In genomic region chr2:150787353-150788098, GRCh38 we compare ENCODE assay signal across 23 cellular contexts.
"Had no signal": no experiment of that assay in that cellular context is flagged by ENCODE, and none has a peak within 500 bp of the region (broad histone marks: within the 10 kb centered on the region; RNA-seq: fewer than 3 reads in every experiment).

No MANE protein-coding gene starts in this region.

- DNase-seq: activated B cell treated with CpG ODN at 0.5 μM for 24 hours; activated CD4-positive, alpha-beta memory T cell treated with anti-CD3 and anti-CD28 coated beads, Interleukin-2, amount 10 ng/mL, durations not matched to agents 7 days and 5 days; activated CD4-positive, alpha-beta T cell treated with anti-CD3 and anti-CD28 coated beads for 48 hours; activated CD8-positive, alpha-beta memory T cell treated with anti-CD3 and anti-CD28 coated beads, Interleukin-2, amount 10 ng/mL, durations not matched to agents 7 days and 5 days; activated naive CD4-positive, alpha-beta T cell; activated naive CD8-positive, alpha-beta T cell treated with anti-CD3 and anti-CD28 coated beads, Interleukin-2, amount 10 ng/mL, durations not matched to agents 7 days and 5 days; amygdala; body of pancreas; central memory CD4-positive, alpha-beta T cell; dorsolateral prefrontal cortex; head of caudate nucleus; midbrain; nucleus accumbens; posterior cingulate gyrus; stimulated activated CD4-positive, alpha-beta T cell treated with anti-CD3 and anti-CD28 coated beads, Interleukin-2, amount 100 ng/mL, for 24 hours; stimulated activated naive CD4-positive, alpha-beta T cell treated with Interleukin-2 at 50 U/mL for 16 hours; T-helper 1 cell; T-helper 9 cell; trophoblast cell had no signal

- H3K36me3 Mint-ChIP-seq: activated CD8-positive, alpha-beta memory T cell treated with anti-CD3 and anti-CD28 coated beads, Interleukin-2, amount 10 ng/mL, durations not matched to agents 7 days and 5 days; activated naive CD8-positive, alpha-beta T cell treated with anti-CD3 and anti-CD28 coated beads, Interleukin-2, amount 10 ng/mL, durations not matched to agents 7 days and 5 days had no signal

- H3K27ac ChIP-seq: body of pancreas, dorsolateral prefrontal cortex, epithelial cell of prostate had no signal

- H3K4me1 Mint-ChIP-seq: activated B cell treated with CpG ODN at 0.5 μM for 24 hours; activated CD4-positive, alpha-beta memory T cell treated with anti-CD3 and anti-CD28 coated beads, Interleukin-2, amount 10 ng/mL, durations not matched to agents 7 days and 5 days; activated CD8-positive, alpha-beta memory T cell treated with anti-CD3 and anti-CD28 coated beads, Interleukin-2, amount 10 ng/mL, durations not matched to agents 7 days and 5 days; activated naive CD8-positive, alpha-beta T cell treated with anti-CD3 and anti-CD28 coated beads, Interleukin-2, amount 10 ng/mL, durations not matched to agents 7 days and 5 days; nephron had no signal

- H3K4me1 ChIP-seq: body of pancreas had no signal

- H3K4me3 ChIP-seq: body of pancreas, dorsolateral prefrontal cortex had no signal

- H3K27ac Mint-ChIP-seq: activated B cell treated with CpG ODN at 0.5 μM for 24 hours; activated CD4-positive, alpha-beta memory T cell treated with anti-CD3 and anti-CD28 coated beads, Interleukin-2, amount 10 ng/mL, durations not matched to agents 7 days and 5 days; activated CD8-positive, alpha-beta memory T cell treated with anti-CD3 and anti-CD28 coated beads, Interleukin-2, amount 10 ng/mL, durations not matched to agents 7 days and 5 days; activated naive CD8-positive, alpha-beta T cell treated with anti-CD3 and anti-CD28 coated beads, Interleukin-2, amount 10 ng/mL, durations not matched to agents 7 days and 5 days; nephron had no signal

- H3K4me3 Mint-ChIP-seq: activated B cell treated with CpG ODN at 0.5 μM for 24 hours; activated CD4-positive, alpha-beta memory T cell treated with anti-CD3 and anti-CD28 coated beads, Interleukin-2, amount 10 ng/mL, durations not matched to agents 7 days and 5 days; activated CD8-positive, alpha-beta memory T cell treated with anti-CD3 and anti-CD28 coated beads, Interleukin-2, amount 10 ng/mL, durations not matched to agents 7 days and 5 days; activated naive CD8-positive, alpha-beta T cell treated with anti-CD3 and anti-CD28 coated beads, Interleukin-2, amount 10 ng/mL, durations not matched to agents 7 days and 5 days; nephron had no signal

- ATAC-seq: activated CD8-positive, alpha-beta memory T cell treated with anti-CD3 and anti-CD28 coated beads, Interleukin-2, amount 10 ng/mL, durations not matched to agents 7 days and 5 days; body of pancreas had no signal

- H3K27me3 ChIP-seq: body of pancreas had no signal

- H3K27me3 Mint-ChIP-seq: activated B cell treated with CpG ODN at 0.5 μM for 24 hours; activated CD4-positive, alpha-beta memory T cell treated with anti-CD3 and anti-CD28 coated beads, Interleukin-2, amount 10 ng/mL, durations not matched to agents 7 days and 5 days; activated CD8-positive, alpha-beta memory T cell treated with anti-CD3 and anti-CD28 coated beads, Interleukin-2, amount 10 ng/mL, durations not matched to agents 7 days and 5 days; activated naive CD8-positive, alpha-beta T cell treated with anti-CD3 and anti-CD28 coated beads, Interleukin-2, amount 10 ng/mL, durations not matched to agents 7 days and 5 days had no signal

- H3K9me3 Mint-ChIP-seq: activated CD4-positive, alpha-beta memory T cell treated with anti-CD3 and anti-CD28 coated beads, Interleukin-2, amount 10 ng/mL, durations not matched to agents 7 days and 5 days; activated naive CD8-positive, alpha-beta T cell treated with anti-CD3 and anti-CD28 coated beads, Interleukin-2, amount 10 ng/mL, durations not matched to agents 7 days and 5 days had no signal

- FAIRE-seq: colon, frontal cortex had no signal
